Comparison of ENCODE assay signal across 18 cellular contexts in the genomic region with DNA sequence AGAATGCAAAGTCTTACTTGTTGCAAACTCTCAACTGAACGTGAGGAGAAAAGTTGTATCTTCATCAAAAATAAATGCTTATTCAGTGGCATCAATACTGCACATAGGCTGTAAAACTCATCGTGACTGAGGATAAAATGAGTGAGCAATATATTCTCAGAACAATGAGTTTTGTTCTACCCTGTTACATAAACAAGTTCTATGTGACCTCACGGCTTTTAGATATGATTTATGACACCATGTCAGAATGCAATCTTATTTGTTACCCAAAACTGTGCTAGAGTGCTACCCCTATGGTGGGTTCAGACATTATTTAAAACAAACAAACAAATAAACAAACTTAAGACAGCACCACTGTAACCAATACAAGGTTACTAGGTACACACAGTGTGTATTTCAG. TPM values are rescaled to one million over a fixed set of nuclear protein-coding genes. Genes with fewer than 3 reads are reported as not detected.
A peak's percentile ranks its signal among the peaks of the same experiment; 100 is the strongest.
DNase-seq lines count a peak whose midpoint lies in the region; ATAC-seq and TF ChIP-seq lines count a peak whose summit lies in the region.
"Had no signal": no experiment of that assay in that cellular context is flagged by ENCODE, and none has a peak within 500 bp of the region (broad histone marks: within the 10 kb centered on the region; RNA-seq: fewer than 3 reads in every experiment).

No MANE protein-coding gene starts in this region.

- DNase-seq in T-helper 2 cell treated with Interferon-gamma antibody and Interleukin-4, amounts not matched to agents 5 μg/mL and 100 μg/mL, for 36 hours (ENCODE audit: low spot score) = no peak
- no peak for DNase-seq in T-helper 2 cell
- no peak for DNase-seq in caudate nucleus (lab: John Stamatoyannopoulos, UW)
- DNase-seq in psoas muscle = no peak
- DNase-seq in DMS 273 (lab: John Stamatoyannopoulos, UW; ENCODE audit: unreplicated experiment) = no peak
- no peak for DNase-seq in left lobe of liver (ENCODE audit: low spot score)
- no peak for DNase-seq in activated effector memory CD4-positive, alpha-beta T cell treated with anti-CD3 and anti-CD28 coated beads, Interleukin-2, amount 50 U/mL, for 16 hours
- DNase-seq: 8988T; central memory CD4-positive, alpha-beta T cell; mesenchymal stem cell; MG63; NCI-H187; NCI-H524; stimulated activated CD4-positive, alpha-beta T cell treated with anti-CD3 and anti-CD28 coated beads, Interleukin-2, amount 100 ng/mL, for 24 hours; testis had no signal

- CTCF ChIA-PET in HEK293 (lab: Yijun Ruan, JAX) = no interaction called here

- H3K36me3 ChIP-seq in HEK293 (ENCODE audit: control insufficient read depth in 2 of 2, insufficient read depth in 1 of 2, low read length in 2 of 2) (no peaks in the 10 kb centered on the region), psoas muscle (ENCODE audit: insufficient read depth in 1 of 2, low read depth in 1 of 2) (peaks cover 0 to 3% of the 10 kb centered on the region in 2 donors)
- H3K36me3 ChIP-seq: MG63, right atrium auricular region had no signal

- peak overlapping the region; percentile 57 for H3K27ac Mint-ChIP-seq in T-helper 2 cell treated with Interferon-gamma antibody and Interleukin-4, amounts not matched to agents 5 μg/mL and 100 μg/mL, for 36 hours

- no peak overlapping the region for H3K4me3 Mint-ChIP-seq in T-helper 2 cell treated with Interferon-gamma antibody and Interleukin-4, amounts not matched to agents 5 μg/mL and 100 μg/mL, for 36 hours
- H3K4me3 Mint-ChIP-seq: CD14-positive monocyte had no signal

- no peak overlapping the region for H3K4me3 ChIP-seq in HEK293 (ENCODE audit: low read depth, low read length)
- no peak overlapping the region for H3K4me3 ChIP-seq in psoas muscle
- H3K4me3 ChIP-seq: MG63, right atrium auricular region, testis had no signal

- TF ChIP-seq CTCF in HEK293 (tag by site-specific recombination; IDR thresholded peaks at IDR 0.05) = no peak
- TF ChIP-seq CTCF in psoas muscle (IDR thresholded peaks at IDR 0.05) = no peak

- peaks cover 37% of the 10 kb centered on the region for H3K36me3 Mint-ChIP-seq in T-helper 2 cell treated with Interferon-gamma antibody and Interleukin-4, amounts not matched to agents 5 μg/mL and 100 μg/mL, for 36 hours (ENCODE audit: low read depth)

- H3K27me3 ChIP-seq in psoas muscle (ENCODE audit: insufficient read depth in 3 of 3, low read length in 2 of 3) = no peaks in the 10 kb centered on the region
- H3K27me3 ChIP-seq: MG63, right atrium auricular region, testis had no signal

- ATAC-seq in psoas muscle (peak in 2 of 4 donors; percentile 4 to 13), left lobe of liver (no peak)

- H3K4me1 Mint-ChIP-seq in T-helper 2 cell treated with Interferon-gamma antibody and Interleukin-4, amounts not matched to agents 5 μg/mL and 100 μg/mL, for 36 hours (ENCODE audit: low read depth) = peaks cover 75% of the 10 kb centered on the region

- no peaks in the 10 kb centered on the region for H3K9me3 ChIP-seq in HEK293 (ENCODE audit: control insufficient read depth, insufficient read depth, low read depth, low read length)
- H3K9me3 ChIP-seq in psoas muscle = no peaks in the 10 kb centered on the region
- H3K9me3 ChIP-seq: MG63, right atrium auricular region, testis had no signal

- H3K27ac ChIP-seq in HEK293 (ENCODE audit: extremely low read depth, low read depth, low read length) (no peak overlapping the region), caudate nucleus (ENCODE audit: low read depth, low read length) (peak overlapping the region; percentile 40), psoas muscle (peak overlapping the region; percentile 71)
- H3K27ac ChIP-seq: right atrium auricular region, testis had no signal

- H3K9me3 Mint-ChIP-seq in T-helper 2 cell treated with Interferon-gamma antibody and Interleukin-4, amounts not matched to agents 5 μg/mL and 100 μg/mL, for 36 hours = peaks cover 11% of the 10 kb centered on the region
- H3K9me3 Mint-ChIP-seq: CD14-positive monocyte had no signal

- intact Hi-C loops in psoas muscle (cut with DNase I) = no loop called here

- H3K4me1 ChIP-seq in HEK293 (ENCODE audit: control insufficient read depth, insufficient read depth, low read length) (peaks cover 31% of the 10 kb centered on the region), psoas muscle (peaks cover 93% of the 10 kb centered on the region)

- 37 to 46% (median 39%) methylated on average over 3 of the region's 3 CpGs for WGBS in psoas muscle, 3 donors

- H3K27me3 Mint-ChIP-seq in T-helper 2 cell treated with Interferon-gamma antibody and Interleukin-4, amounts not matched to agents 5 μg/mL and 100 μg/mL, for 36 hours (ENCODE audit: low read depth) = no peaks in the 10 kb centered on the region

- POLR2A ChIA-PET in HEK293 (lab: Yijun Ruan, JAX) = no interaction called here

TF ChIP-seq in HEK293, 187 proteins besides CTCF, POLR2A, EP300 and RAD21:
- TF ChIP-seq, protein P1, sequence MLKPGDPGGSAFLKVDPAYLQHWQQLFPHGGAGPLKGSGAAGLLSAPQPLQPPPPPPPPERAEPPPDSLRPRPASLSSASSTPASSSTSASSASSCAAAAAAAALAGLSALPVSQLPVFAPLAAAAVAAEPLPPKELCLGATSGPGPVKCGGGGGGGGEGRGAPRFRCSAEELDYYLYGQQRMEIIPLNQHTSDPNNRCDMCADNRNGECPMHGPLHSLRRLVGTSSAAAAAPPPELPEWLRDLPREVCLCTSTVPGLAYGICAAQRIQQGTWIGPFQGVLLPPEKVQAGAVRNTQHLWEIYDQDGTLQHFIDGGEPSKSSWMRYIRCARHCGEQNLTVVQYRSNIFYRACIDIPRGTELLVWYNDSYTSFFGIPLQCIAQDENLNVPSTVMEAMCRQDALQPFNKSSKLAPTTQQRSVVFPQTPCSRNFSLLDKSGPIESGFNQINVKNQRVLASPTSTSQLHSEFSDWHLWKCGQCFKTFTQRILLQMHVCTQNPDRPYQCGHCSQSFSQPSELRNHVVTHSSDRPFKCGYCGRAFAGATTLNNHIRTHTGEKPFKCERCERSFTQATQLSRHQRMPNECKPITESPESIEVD (tag by site-specific recombination; IDR thresholded peaks at IDR 0.05) = peak; percentile 94
- no peak for TF ChIP-seq ZNF202 (tag by site-specific recombination; IDR thresholded peaks at IDR 0.05; ENCODE audit: borderline replicate concordance)
- no peak for TF ChIP-seq ZNF335 (tag by site-specific recombination; conservative IDR thresholded peaks at IDR 0.05)
- peak; percentile 56; the same call in 1 of the 2 replicates for TF ChIP-seq ZNF629 (tag by site-specific recombination; IDR thresholded peaks at IDR 0.05)

RNA-seq across cellular contexts. Expression of a gene that starts 55.4 kb away (rescaled TPM):
- total RNA-seq in psoas muscle = 100 to 1,000 TPM in 2 of 4 donors, 10 to 100 TPM in 2; 54.3 to 160 (median 91.1) TPM
- polyA plus RNA-seq in psoas muscle = 10 to 100 TPM; 23.8 to 83.2 (median 68.3) TPM
- total RNA-seq in left lobe of liver = 13.3 TPM
